ENCODE assay signal across 8 cellular contexts in genomic region chr6:37257634-37258404, GRCh38. TPM values are rescaled to one million over a fixed set of nuclear protein-coding genes. Genes with fewer than 3 reads are reported as not detected.
DNase-seq lines count a peak whose midpoint lies in the region; ATAC-seq and TF ChIP-seq lines count a peak whose summit lies in the region.

Gene TBC1D22B (plus strand): TSS chr6:37257772. CDS start chr6:37257918, 146 bp downstream.
Gene TMEM217 (minus strand): TSS chr6:37258144. CDS start chr6:37219030, 39,114 bp downstream.

- ATAC-seq in HG03457 (IDR thresholded peaks at IDR 0.05; ENCODE audit: unreplicated experiment): peak; percentile 83

- no peak for TF ChIP-seq CTCF in BE2C (IDR thresholded peaks at IDR 0.05; ENCODE audit: low read depth, low read length)

- no peaks in the 10 kb centered on the region for H3K27me3 ChIP-seq in BE2C

- no peaks in the 10 kb centered on the region for H3K36me3 ChIP-seq in BE2C

- DNase-seq in BE2C (peak; percentile 96), GM19240 (ENCODE audit: insufficient read length, low spot score) (peak; percentile 98), NCI-H524 (lab: John Stamatoyannopoulos, UW) (peak; percentile 85 to 89), kidney tubule cell (ENCODE audit: low spot score) (peak; percentile 98)
- DNase-seq in activated CD4-positive, alpha-beta T cell treated with anti-CD3 and anti-CD28 coated beads for 4 hours: peak; percentile 94 to 95
- peak; percentile 85 to 91 for DNase-seq in stimulated activated CD4-positive, alpha-beta T cell treated with anti-CD3 and anti-CD28 coated beads, Interleukin-1b, Interleukin-23, amount 100 ng/mL, for 1 hour (ENCODE audit: low read depth in 2 of 2)

- H3K4me3 ChIP-seq in BE2C (ENCODE audit: low read depth, low read length): peak within 1 kb of the TSS; percentile 97

- H3K4me1 ChIP-seq in BE2C: no peaks in the 10 kb centered on the region; the same call in none of the 2 replicates

- H3K9me3 ChIP-seq in BE2C: no peaks in the 10 kb centered on the region

- H3K27ac ChIP-seq in cingulate gyrus (ENCODE audit: low read depth, low read length): peak within 1 kb of the TSS; percentile 65

RNA-seq across cellular contexts. Expression of gene TBC1D22B, which starts in this region (rescaled TPM):
- polyA plus RNA-seq in BE2C (2012; ENCODE audit: insufficient read depth, insufficient read length, low read depth): 5.9 TPM

RNA-seq across cellular contexts. Expression of gene TMEM217, which starts in this region (rescaled TPM):
- not detected for polyA plus RNA-seq in BE2C (2012; ENCODE audit: insufficient read depth, insufficient read length, low read depth)

Comparison
In these comparisons a context has a peak if more than half of its experiments do, and no peak if none do; other contexts are left out.
1. Peak in every context shown above with its lines: DNase-seq, ATAC-seq, H3K4me3 ChIP-seq and H3K27ac ChIP-seq.